In the genomic region with DNA sequence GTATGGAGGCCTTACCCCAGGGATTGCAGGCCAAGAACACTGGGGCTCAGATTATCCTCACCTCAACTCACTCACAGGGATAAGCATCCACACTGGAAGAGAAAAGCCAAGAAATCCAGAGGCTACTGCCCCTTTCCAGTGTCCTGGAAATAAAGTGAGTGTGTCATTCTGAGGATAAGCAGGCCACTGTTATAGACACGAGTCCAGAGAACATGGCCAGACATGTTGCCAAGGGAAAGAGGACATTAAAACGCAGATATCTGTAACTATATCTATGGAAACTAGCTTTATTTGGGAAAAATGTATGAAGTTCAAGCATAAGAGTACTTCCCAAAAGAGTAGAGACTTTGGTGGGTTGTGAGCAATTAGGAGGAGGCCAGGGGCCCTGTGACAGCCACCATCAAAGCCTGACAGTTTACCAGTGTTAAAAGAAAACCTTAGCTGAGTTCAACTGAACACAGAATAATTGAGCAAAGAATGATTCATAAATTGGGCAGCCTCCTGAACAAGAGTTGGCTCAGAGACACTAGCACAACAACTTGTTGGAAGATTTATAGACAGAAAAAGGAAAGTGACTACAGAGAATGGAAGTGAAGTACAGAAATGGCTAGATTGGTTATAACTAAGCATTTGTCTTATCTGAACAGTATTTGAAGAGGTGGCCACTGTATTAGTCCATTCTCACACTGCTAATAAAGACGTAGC, we compare ENCODE assay signal across 20 cellular contexts.
DNase-seq lines count a peak whose midpoint lies in the region; ATAC-seq and TF ChIP-seq lines count a peak whose summit lies in the region.
"Had no signal": no experiment of that assay in that cellular context is flagged by ENCODE, and none has a peak within 500 bp of the region (broad histone marks: within the 10 kb centered on the region; RNA-seq: fewer than 3 reads in every experiment).

No MANE protein-coding gene starts in this region.

- H3K4me1 Mint-ChIP-seq in MCF 10A (ENCODE audit: insufficient read depth, unreplicated experiment): peaks cover 8% of the 10 kb centered on the region
- H3K4me1 Mint-ChIP-seq: GM23338 had no signal

- intact Hi-C loops in MCF 10A (cut with micrococcal nuclease) (no loop called here), breast epithelium (cut with DNase I; ENCODE audit: low total_unique reads) (no loop called here)

- H3K14ac ChIP-seq in mesenchymal stem cell (ENCODE audit: low read length in 2 of 2): no peak overlapping the region

- H3K4me2 ChIP-seq in mesenchymal stem cell (ENCODE audit: low read length, poor library complexity, severe bottlenecking): no peak overlapping the region
- H3K4me2 ChIP-seq: BLaER1, GM23338 had no signal

- no peak overlapping the region for H3K18ac ChIP-seq in mesenchymal stem cell (ENCODE audit: low read depth in 1 of 2, low read length in 2 of 2)

- no peak overlapping the region for H3K4me3 Mint-ChIP-seq in MCF 10A (ENCODE audit: unreplicated experiment)
- H3K4me3 Mint-ChIP-seq: CD8-positive, alpha-beta T cell; GM23338 had no signal

- no peak overlapping the region for H4K8ac ChIP-seq in mesenchymal stem cell (ENCODE audit: low read length)

- no peaks in the 10 kb centered on the region for H3K27me3 Mint-ChIP-seq in MCF 10A (ENCODE audit: insufficient read depth, unreplicated experiment)

- no peaks in the 10 kb centered on the region for H3K79me1 ChIP-seq in mesenchymal stem cell (replicated peaks; ENCODE audit: low read length, poor library complexity, severe bottlenecking)

- H3K27ac Mint-ChIP-seq in MCF 10A (ENCODE audit: low read depth, unreplicated experiment): peak overlapping the region; percentile 57
- H3K27ac Mint-ChIP-seq: CD8-positive, alpha-beta T cell; GM23338 had no signal

- H3K9ac ChIP-seq in mesenchymal stem cell (ENCODE audit: low read length): peak overlapping the region; percentile 7
- H3K9ac ChIP-seq: BLaER1 had no signal

- H2AK5ac ChIP-seq in mesenchymal stem cell (ENCODE audit: low read length, severe bottlenecking): no peak overlapping the region

- peaks cover 21% of the 10 kb centered on the region for H3K9me3 Mint-ChIP-seq in MCF 10A (ENCODE audit: unreplicated experiment)

- no peak overlapping the region for H2BK12ac ChIP-seq in mesenchymal stem cell (ENCODE audit: low read length in 2 of 2)

- CTCF ChIA-PET in MCF 10A (lab: Yijun Ruan, JAX): interaction anchor here (0.9 kb wide), 1 partner anchor 399 kb away, joined by 3 read pairs; no protein-coding TSS in a partner anchor

- no TSS peak for BruUV-seq in MCF 10A (replicated peaks; lab: Mats Ljungman, UMichigan)

- H3K4me3 ChIP-seq in breast epithelium (no peak overlapping the region), choroid plexus epithelial cell (ENCODE audit: low read depth, low read length) (no peak overlapping the region), mesenchymal stem cell (ENCODE audit: insufficient read depth in 1 of 2, low read depth in 1 of 2, low read length in 2 of 2) (no peak overlapping the region)
- H3K4me3 ChIP-seq: BLaER1, GM12878, GM23338, K562 had no signal

- no peak overlapping the region for H3K23ac ChIP-seq in mesenchymal stem cell (ENCODE audit: low read length in 2 of 2)

- H2BK120ac ChIP-seq in mesenchymal stem cell (ENCODE audit: low read depth, low read length): no peak overlapping the region

- no peaks in the 10 kb centered on the region for H3K36me3 Mint-ChIP-seq in MCF 10A (ENCODE audit: insufficient read depth, unreplicated experiment)
- H3K36me3 Mint-ChIP-seq: CD8-positive, alpha-beta T cell had no signal

- DNase-seq in MCF 10A (ENCODE audit: unreplicated experiment) (no peak), breast epithelium (ENCODE audit: low spot score in 2 of 2) (no peak), choroid plexus epithelial cell (ENCODE audit: low read depth) (peak; percentile 1), mesenchymal stem cell (no peak), KBM-7 (no peak), nucleus accumbens (lab: John Stamatoyannopoulos, UW) (no peak), DMS53 (lab: John Stamatoyannopoulos, UW) (no peak)
- DNase-seq: CD8-positive, alpha-beta T cell; DMS79; NCI-H1092; NCI-H2107; NCI-H345; NCI-H526; SIG-M5 had no signal

- H3K4me1 ChIP-seq in breast epithelium (no peaks in the 10 kb centered on the region), mesenchymal stem cell (ENCODE audit: control insufficient read depth, insufficient read depth, low read depth, low read length) (no peaks in the 10 kb centered on the region)
- H3K4me1 ChIP-seq: BLaER1 had no signal

- no peak overlapping the region for H2BK5ac ChIP-seq in mesenchymal stem cell (ENCODE audit: low read depth, low read length, poor library complexity, severe bottlenecking)

- no peak overlapping the region for H2BK15ac ChIP-seq in mesenchymal stem cell (ENCODE audit: low read depth, poor library complexity, severe bottlenecking)

- ATAC-seq in GM21526 (IDR thresholded peaks at IDR 0.05; ENCODE audit: low FRiP score, unreplicated experiment): no peak
- ATAC-seq: CD8-positive, alpha-beta T cell; GM12878; GM23338; K562 had no signal

- H3K27me3 ChIP-seq in breast epithelium: no peaks in the 10 kb centered on the region
- no peaks in the 10 kb centered on the region for H3K27me3 ChIP-seq in mesenchymal stem cell (ENCODE audit: control insufficient read depth in 1 of 2, insufficient read depth in 1 of 2, low read length in 2 of 2)
- H3K27me3 ChIP-seq: BLaER1 had no signal

- no peak overlapping the region for H2AFZ ChIP-seq in mesenchymal stem cell (ENCODE audit: low read depth, low read length)
- H2AFZ ChIP-seq: GM23338 had no signal

- TF ChIP-seq POLR2A in breast epithelium (IDR thresholded peaks at IDR 0.05): no peak

- H3K4ac ChIP-seq in mesenchymal stem cell (ENCODE audit: low read depth in 1 of 2, low read length in 2 of 2): no peak overlapping the region

- POLR2A ChIA-PET in MCF 10A (lab: Yijun Ruan, JAX): interaction anchor here (0.6 kb wide), 1 partner anchor 22 kb away, joined by 3 read pairs; no protein-coding TSS in a partner anchor

- 40% methylated on average over 2 of the region's 3 CpGs for WGBS in mesenchymal stem cell

- H3K36me3 ChIP-seq in breast epithelium (no peaks in the 10 kb centered on the region), mesenchymal stem cell (ENCODE audit: control insufficient read depth in 1 of 2, insufficient read depth in 2 of 2, low read depth in 1 of 2, low read length in 2 of 2) (no peaks in the 10 kb centered on the region)
- H3K36me3 ChIP-seq: BLaER1 had no signal

- H3K9me3 ChIP-seq in breast epithelium (peaks cover 0 to 6% of the 10 kb centered on the region in 2 donors), mesenchymal stem cell (ENCODE audit: control insufficient read depth, low read length) (peaks cover 3% of the 10 kb centered on the region)

- no peak overlapping the region for H3K27ac ChIP-seq in breast epithelium
- no peak overlapping the region for H3K27ac ChIP-seq in mesenchymal stem cell (ENCODE audit: low read length, poor library complexity, severe bottlenecking)
- H3K27ac ChIP-seq: 22Rv1, BLaER1 had no signal

- in situ Hi-C loops in KBM-7 (cut with MboI; ENCODE audit: low pct_unique_long_range_greater_than_20kb, low sequenced_read_pairs): no loop called here

- TF ChIP-seq CTCF in MCF 10A (IDR thresholded peaks at IDR 0.05; ENCODE audit: unreplicated experiment) (no peak), breast epithelium (IDR thresholded peaks at IDR 0.05) (no peak), choroid plexus epithelial cell (conservative IDR thresholded peaks at IDR 0.05; ENCODE audit: low read depth, low read length) (no peak)

- no peak overlapping the region for H4K91ac ChIP-seq in mesenchymal stem cell (ENCODE audit: low read length)
